ENCODE assay signal across 2 cellular contexts in the genomic region with DNA sequence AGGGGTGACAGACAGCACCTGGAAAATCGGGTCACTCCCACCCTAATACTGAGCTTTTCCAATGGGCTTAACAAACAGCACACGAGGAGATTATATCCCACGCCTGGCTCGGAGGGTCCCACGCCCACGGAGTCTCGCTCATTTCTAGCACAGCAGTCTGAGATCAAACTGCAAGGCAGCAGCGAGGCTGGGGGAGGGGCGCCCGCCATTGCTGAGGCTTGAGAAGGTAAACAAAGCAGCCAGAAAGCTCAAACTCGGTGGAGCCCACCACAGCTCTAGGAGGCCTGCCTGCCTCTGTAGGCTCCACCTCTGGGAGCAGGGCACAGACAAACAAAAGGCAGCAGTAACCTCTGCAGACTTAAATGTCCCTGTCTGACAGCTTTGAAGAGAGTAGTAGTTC. TPM values are rescaled to one million over a fixed set of nuclear protein-coding genes. Genes with fewer than 3 reads are reported as not detected.
"Had no signal": no experiment of that assay in that cellular context is flagged by ENCODE, and none has a peak within 500 bp of the region (broad histone marks: within the 10 kb centered on the region; RNA-seq: fewer than 3 reads in every experiment).

No MANE protein-coding gene starts in this region.

RNA-seq across cellular contexts. Expression of a gene that starts 6.9 kb away (rescaled TPM):
- total RNA-seq: endodermal cell, SJCRH30 had no signal

RNA-seq across cellular contexts. Expression of a gene that starts 37.8 kb away (rescaled TPM):
- total RNA-seq: endodermal cell, SJCRH30 had no signal

RNA-seq across cellular contexts. Expression of a gene that starts 46.4 kb away (rescaled TPM):
- total RNA-seq: endodermal cell, SJCRH30 had no signal

RNA-seq across cellular contexts. Expression of a gene that starts 58.6 kb away (rescaled TPM):
- total RNA-seq: endodermal cell, SJCRH30 had no signal
